1 cellular context compared by ENCODE assay signal in genomic region chr12:67681941-67682340, GRCh38.
TF ChIP-seq lines count a peak whose summit lies in the region.

No MANE protein-coding gene starts in this region.

TF ChIP-seq in GM23338, 12 proteins besides CTCF, POLR2A, EP300 and RAD21 (continued from another document):
- TF ChIP-seq ZNF462 (CRISPR knock-in tag; IDR thresholded peaks at IDR 0.05) (no peak), ZNF331 (CRISPR knock-in tag; IDR thresholded peaks at IDR 0.05; ENCODE audit: low read depth) (no peak), STAT1 (IDR thresholded peaks at IDR 0.05; ENCODE audit: unreplicated experiment) (no peak), ETS1 (IDR thresholded peaks at IDR 0.05) (no peak), CREB1 (CRISPR knock-in tag; IDR thresholded peaks at IDR 0.05; ENCODE audit: low read depth) (no peak), EZH2phosphoT487 (IDR thresholded peaks at IDR 0.05; ENCODE audit: unreplicated experiment) (no peak)
TF ChIP-seq in GM23338: peak in this region for 0.
